ENCODE assay signal across 1 cellular context in the genomic region with DNA sequence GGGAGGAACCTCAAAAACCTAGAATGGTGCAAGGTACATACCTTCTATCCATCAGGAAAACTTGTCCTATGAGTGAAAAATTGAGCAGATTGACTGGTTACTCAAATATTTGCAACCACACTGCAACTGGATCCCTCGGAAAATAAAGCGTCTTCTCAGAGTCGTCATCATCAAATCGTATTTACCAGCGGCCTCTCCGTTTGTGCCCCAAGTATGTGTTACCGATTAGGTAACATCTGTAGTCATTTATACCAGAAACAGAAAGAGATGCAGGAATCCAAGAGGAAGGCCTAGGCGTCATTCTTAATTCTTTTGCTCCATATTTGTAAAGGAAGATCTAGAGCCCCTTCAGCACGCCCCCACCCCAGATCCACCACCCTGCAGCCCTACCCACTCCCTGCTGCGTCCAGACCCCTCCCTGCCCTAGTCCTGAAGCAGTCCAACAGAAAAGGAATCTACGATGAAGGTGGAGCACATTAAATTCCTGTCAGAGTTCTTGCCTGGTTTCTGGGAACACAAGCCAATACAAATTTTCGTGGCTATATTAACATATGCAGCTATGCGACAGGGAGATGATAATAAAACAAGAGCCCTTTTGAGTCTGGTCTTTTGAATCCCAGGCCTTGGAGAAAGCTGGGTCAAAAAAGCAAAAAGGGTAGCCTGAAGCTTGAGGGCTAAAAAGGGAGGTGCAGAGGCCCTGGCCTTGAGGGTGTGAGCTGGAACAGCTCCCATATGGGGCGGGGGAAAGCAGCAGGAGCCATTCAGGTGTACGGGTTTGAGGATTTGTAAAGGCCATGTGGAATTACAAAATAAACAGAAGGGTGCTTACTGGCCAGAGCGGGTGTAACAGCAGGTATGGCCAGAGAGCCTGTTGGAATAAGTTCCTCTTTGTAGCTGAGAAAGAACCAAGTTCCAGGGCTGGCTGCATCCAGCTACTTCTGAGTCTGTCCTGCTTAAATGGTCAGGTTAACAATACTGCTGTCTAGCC.
TF ChIP-seq lines count a peak whose summit lies in the region.

No MANE protein-coding gene starts in this region.

TF ChIP-seq in Ishikawa, 13 proteins besides CTCF, POLR2A, EP300 and RAD21 (continued from another document):
- no peak for TF ChIP-seq TAF1 (IDR thresholded peaks at IDR 0.05; ENCODE audit: low read depth)
- no peak for TF ChIP-seq CEBPB (IDR thresholded peaks at IDR 0.05)
- no peak for TF ChIP-seq EGR1 (IDR thresholded peaks at IDR 0.05)
TF ChIP-seq in Ishikawa: peak in this region for 2.
